In the genomic region with DNA sequence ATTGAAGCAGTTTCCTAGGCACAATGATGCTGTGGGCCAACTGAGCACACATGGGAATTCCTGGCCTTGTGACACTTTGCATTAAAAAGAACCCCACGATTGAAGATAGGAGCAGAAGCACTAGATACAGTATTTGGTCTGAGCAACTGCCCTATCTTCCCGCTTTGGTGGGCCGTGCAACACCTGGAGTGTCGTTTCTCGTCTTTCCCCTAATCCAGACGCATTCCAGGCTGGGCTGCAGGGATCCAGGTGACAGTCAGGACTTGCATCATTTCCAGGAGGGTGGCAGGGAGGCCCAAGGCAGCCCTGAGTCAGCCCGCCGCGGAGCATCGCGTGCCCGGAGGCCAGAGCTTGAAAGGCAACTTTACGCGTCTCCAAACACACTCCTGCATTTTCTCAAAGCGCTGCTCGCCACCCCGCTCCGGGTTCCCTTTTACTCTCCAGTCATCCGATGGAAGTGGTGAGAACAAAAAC, we compare ENCODE assay signal across 7 cellular contexts. TPM values are rescaled to one million over a fixed set of nuclear protein-coding genes. Genes with fewer than 3 reads are reported as not detected.
DNase-seq lines count a peak whose midpoint lies in the region; ATAC-seq, FAIRE-seq and TF ChIP-seq lines count a peak whose summit lies in the region.

No MANE protein-coding gene starts in this region.

- peaks cover 2% of the 10 kb centered on the region for H3K27me3 Mint-ChIP-seq in astrocyte (ENCODE audit: low read depth, unreplicated experiment)

- TF ChIP-seq POLR2A in GM12891 (IDR thresholded peaks at IDR 0.05; ENCODE audit: low read depth, low read length) (no peak), vagina (IDR thresholded peaks at IDR 0.05) (no peak)

- peak overlapping the region; percentile 82 for H3K27ac ChIP-seq in astrocyte (ENCODE audit: low read depth, low read length)
- H3K27ac ChIP-seq in vagina = no peak overlapping the region
- no peak overlapping the region for H3K27ac ChIP-seq in OCI-LY7 (ENCODE audit: low read depth, low read length, poor library complexity, severe bottlenecking)

- no TSS peak for BruUV-seq in OCI-LY7 (replicated peaks; lab: Mats Ljungman, UMichigan)

- TF ChIP-seq CTCF in astrocyte (IDR thresholded peaks at IDR 0.05; ENCODE audit: insufficient read depth, low read depth, low read length) (no peak), kidney epithelial cell (IDR thresholded peaks at IDR 0.05; ENCODE audit: insufficient read depth, low read length, poor library complexity, severe bottlenecking) (no peak), vagina (IDR thresholded peaks at IDR 0.05) (no peak), OCI-LY7 (conservative IDR thresholded peaks at IDR 0.05; ENCODE audit: low read length) (no peak)

- H3K36me3 ChIP-seq in astrocyte (ENCODE audit: insufficient read depth, low read length) = peaks cover 2% of the 10 kb centered on the region
- H3K36me3 ChIP-seq in kidney epithelial cell (ENCODE audit: control insufficient read depth, insufficient read depth, low read length) = no peaks in the 10 kb centered on the region
- H3K36me3 ChIP-seq in vagina = no peaks in the 10 kb centered on the region
- H3K36me3 ChIP-seq in OCI-LY7 (ENCODE audit: insufficient read depth, low read length) = no peaks in the 10 kb centered on the region

- H3K27ac Mint-ChIP-seq in astrocyte (ENCODE audit: unreplicated experiment) = peak overlapping the region; percentile 99

- POLR2A ChIA-PET in OCI-LY7 (lab: Charles Lee) = no interaction called here

- H3K9me3 ChIP-seq in astrocyte (ENCODE audit: insufficient read depth, low read depth, low read length) (no peaks in the 10 kb centered on the region), vagina (no peaks in the 10 kb centered on the region), OCI-LY7 (ENCODE audit: low read length) (no peaks in the 10 kb centered on the region)

- FAIRE-seq in GM12891 (lab: Jason Lieb, UNC) = peak; percentile 20
- no peak for FAIRE-seq in astrocyte (lab: Jason Lieb, UNC)

- H3K4me3 Mint-ChIP-seq in astrocyte (ENCODE audit: unreplicated experiment) = peak overlapping the region; percentile 99

- no peak for ATAC-seq in HG03565 (IDR thresholded peaks at IDR 0.05; ENCODE audit: unreplicated experiment)

- no peaks in the 10 kb centered on the region for H3K9me2 ChIP-seq in OCI-LY7 (ENCODE audit: insufficient read depth, low read length)

- H3K36me3 Mint-ChIP-seq in astrocyte (ENCODE audit: low read depth, unreplicated experiment) = peaks cover 24% of the 10 kb centered on the region

- CTCF ChIA-PET in OCI-LY7 (lab: Charles Lee; ENCODE audit: unreplicated experiment) = no interaction called here

- H4K20me1 ChIP-seq in astrocyte (ENCODE audit: insufficient read depth, low read length) = peaks cover 19% of the 10 kb centered on the region
- no peaks in the 10 kb centered on the region for H4K20me1 ChIP-seq in OCI-LY7 (ENCODE audit: insufficient read depth, low read length)

- intact Hi-C loops in vagina (cut with DNase I) = no loop called here
- intact Hi-C loops in OCI-LY7 (cut with micrococcal nuclease; ENCODE audit: unreplicated experiment) = no loop called here

- H3K4me3 ChIP-seq in astrocyte (ENCODE audit: insufficient read depth, low read depth, low read length) (peak overlapping the region; percentile 84), kidney epithelial cell (ENCODE audit: low read depth, low read length) (peak overlapping the region; percentile 34), vagina (peak overlapping the region; percentile 37 to 47), OCI-LY7 (ENCODE audit: low read depth, low read length, poor library complexity, severe bottlenecking) (no peak overlapping the region)

- H2AFZ ChIP-seq in astrocyte (ENCODE audit: low read depth, low read length) (peak overlapping the region; percentile 73), OCI-LY7 (ENCODE audit: low read length) (no peak overlapping the region)

- H3K4me1 Mint-ChIP-seq in astrocyte (ENCODE audit: low read depth, unreplicated experiment) = peaks cover 20% of the 10 kb centered on the region

- H3K79me2 ChIP-seq in astrocyte (ENCODE audit: insufficient read depth, low read length) (peaks cover 44% of the 10 kb centered on the region), OCI-LY7 (ENCODE audit: insufficient read depth, low read depth, low read length) (no peaks in the 10 kb centered on the region)

- H3K4me1 ChIP-seq in astrocyte (ENCODE audit: insufficient read depth, low read length) (peaks cover 48% of the 10 kb centered on the region), vagina (peaks cover 41% of the 10 kb centered on the region), OCI-LY7 (ENCODE audit: insufficient read depth, low read length, poor library complexity, severe bottlenecking) (no peaks in the 10 kb centered on the region)

- H3K27me3 ChIP-seq in astrocyte (ENCODE audit: insufficient read depth, low read length) (no peaks in the 10 kb centered on the region), kidney epithelial cell (ENCODE audit: control insufficient read depth, insufficient read depth, low read length) (peaks cover 3% of the 10 kb centered on the region), vagina (peaks cover 5% of the 10 kb centered on the region)

- peak overlapping the region; percentile 92 for H3K9ac ChIP-seq in astrocyte (ENCODE audit: low read length)

- DNase-seq in GM12891 (ENCODE audit: insufficient read length, low spot score) (no peak), NCI-H1105 treated with DMSO at 0.1 percent for 48 hours (lab: John Stamatoyannopoulos, UW) (peak; percentile 4), astrocyte (ENCODE audit: low read depth) (peak; percentile 56), kidney epithelial cell (ENCODE audit: low read depth) (peak; percentile 39), vagina (ENCODE audit: extremely low spot score in 2 of 2) (no peak), OCI-LY7 (ENCODE audit: low spot score) (no peak)

- H3K4me2 ChIP-seq in astrocyte (ENCODE audit: low read length) (peak overlapping the region; percentile 97), OCI-LY7 (ENCODE audit: low read length) (no peak overlapping the region)

- H3K9me3 Mint-ChIP-seq in astrocyte (ENCODE audit: unreplicated experiment) = no peaks in the 10 kb centered on the region

TF ChIP-seq in GM12891, 5 proteins besides CTCF, POLR2A, EP300 and RAD21:
- TF ChIP-seq PAX5 (IDR thresholded peaks at IDR 0.05; ENCODE audit: insufficient read depth, low read length, severe bottlenecking) = no peak
- no peak for TF ChIP-seq POLR2AphosphoS5 (IDR thresholded peaks at IDR 0.05; ENCODE audit: low read depth, low read length)
- no peak for TF ChIP-seq POU2F2 (IDR thresholded peaks at IDR 0.05; ENCODE audit: low read depth, low read length)
- TF ChIP-seq TAF1 (IDR thresholded peaks at IDR 0.05; ENCODE audit: low read depth, low read length) = no peak
- TF ChIP-seq SPI1 (IDR thresholded peaks at IDR 0.05; ENCODE audit: low read depth, low read length) = no peak

RNA-seq across cellular contexts. Expression of a gene that starts 0.7 kb away (rescaled TPM):
- polyA plus RNA-seq in GM12891 (2012; ENCODE audit: low read depth, missing spikeins) = 12.0 TPM
- 164 and 206 TPM in 2 replicates for total RNA-seq in astrocyte
- 136 and 219 TPM in 2 replicates for total RNA-seq in kidney epithelial cell
- total RNA-seq in vagina = 2.9 TPM
- total RNA-seq in OCI-LY7 (2014; rRNA removed; shearing (Covaris generic)) = not detected in 2 replicates
- not detected in 2 replicates for total RNA-seq in OCI-LY7 (2022)

Comparison
In these comparisons a context has a peak if more than half of its experiments do, and no peak if none do; other contexts are left out.
1. DNase-seq: peak in NCI-H1105 treated with DMSO at 0.1 percent for 48 hours (single experiment), astrocyte (single experiment) and kidney epithelial cell (single experiment); none in GM12891 (single experiment), vagina (0 of 2) and OCI-LY7 (single experiment).
2. RNA of a gene that starts 0.7 kb away (total RNA-seq): 136 to 219 TPM in kidney epithelial cell and 164 to 206 TPM in astrocyte; 2.9 TPM in vagina (single experiment) and not detected in OCI-LY7; every median in the first group is over 10 times any median in the second.